Comparison of ENCODE assay signal across 1 cellular context in the genomic region with DNA sequence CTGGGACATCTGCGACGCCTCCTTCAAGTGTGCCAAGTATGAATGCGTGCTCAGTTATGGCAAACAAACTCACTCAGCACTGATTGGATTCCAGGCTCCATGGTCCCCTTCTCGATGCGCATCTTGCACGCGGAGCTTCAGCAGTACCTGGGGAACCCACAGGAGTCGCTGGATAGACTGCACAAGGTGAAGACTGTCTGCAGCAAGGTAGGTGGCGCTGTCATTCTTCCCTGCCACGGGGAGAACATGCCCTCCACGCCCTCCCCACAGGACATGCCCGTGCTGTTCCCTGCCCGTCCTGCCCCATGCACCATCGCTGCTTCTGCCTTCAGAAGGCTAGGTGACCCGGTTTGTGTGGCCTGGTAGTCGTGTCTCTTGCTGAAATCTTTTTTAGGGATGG.
TF ChIP-seq lines count a peak whose summit lies in the region.

No MANE protein-coding gene starts in this region.

TF ChIP-seq in HepG2, 621 proteins besides CTCF, POLR2A, EP300 and RAD21 (continued from another document):
- TF ChIP-seq, protein P1, sequence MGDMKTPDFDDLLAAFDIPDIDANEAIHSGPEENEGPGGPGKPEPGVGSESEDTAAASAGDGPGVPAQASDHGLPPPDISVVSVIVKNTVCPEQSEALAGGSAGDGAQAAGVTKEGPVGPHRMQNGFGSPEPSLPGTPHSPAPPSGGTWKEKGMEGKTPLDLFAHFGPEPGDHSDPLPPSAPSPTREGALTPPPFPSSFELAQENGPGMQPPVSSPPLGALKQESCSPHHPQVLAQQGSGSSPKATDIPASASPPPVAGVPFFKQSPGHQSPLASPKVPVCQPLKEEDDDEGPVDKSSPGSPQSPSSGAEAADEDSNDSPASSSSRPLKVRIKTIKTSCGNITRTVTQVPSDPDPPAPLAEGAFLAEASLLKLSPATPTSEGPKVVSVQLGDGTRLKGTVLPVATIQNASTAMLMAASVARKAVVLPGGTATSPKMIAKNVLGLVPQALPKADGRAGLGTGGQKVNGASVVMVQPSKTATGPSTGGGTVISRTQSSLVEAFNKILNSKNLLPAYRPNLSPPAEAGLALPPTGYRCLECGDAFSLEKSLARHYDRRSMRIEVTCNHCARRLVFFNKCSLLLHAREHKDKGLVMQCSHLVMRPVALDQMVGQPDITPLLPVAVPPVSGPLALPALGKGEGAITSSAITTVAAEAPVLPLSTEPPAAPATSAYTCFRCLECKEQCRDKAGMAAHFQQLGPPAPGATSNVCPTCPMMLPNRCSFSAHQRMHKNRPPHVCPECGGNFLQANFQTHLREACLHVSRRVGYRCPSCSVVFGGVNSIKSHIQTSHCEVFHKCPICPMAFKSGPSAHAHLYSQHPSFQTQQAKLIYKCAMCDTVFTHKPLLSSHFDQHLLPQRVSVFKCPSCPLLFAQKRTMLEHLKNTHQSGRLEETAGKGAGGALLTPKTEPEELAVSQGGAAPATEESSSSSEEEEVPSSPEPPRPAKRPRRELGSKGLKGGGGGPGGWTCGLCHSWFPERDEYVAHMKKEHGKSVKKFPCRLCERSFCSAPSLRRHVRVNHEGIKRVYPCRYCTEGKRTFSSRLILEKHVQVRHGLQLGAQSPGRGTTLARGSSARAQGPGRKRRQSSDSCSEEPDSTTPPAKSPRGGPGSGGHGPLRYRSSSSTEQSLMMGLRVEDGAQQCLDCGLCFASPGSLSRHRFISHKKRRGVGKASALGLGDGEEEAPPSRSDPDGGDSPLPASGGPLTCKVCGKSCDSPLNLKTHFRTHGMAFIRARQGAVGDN (CRISPR knock-in tag; IDR thresholded peaks at IDR 0.05), result no peak
- 0 out of 2 replicates have a peak, but pooled peaks have one; percentile 23 for TF ChIP-seq HNRNPL (IDR thresholded peaks at IDR 0.05; ENCODE audit: low read depth, low read length)
- TF ChIP-seq STAG1 (CRISPR knock-in tag; IDR thresholded peaks at IDR 0.05), result peak; percentile 36
- TF ChIP-seq ZBTB33 (CRISPR knock-in tag; IDR thresholded peaks at IDR 0.05), result peak; percentile 95
